In the genomic region with DNA sequence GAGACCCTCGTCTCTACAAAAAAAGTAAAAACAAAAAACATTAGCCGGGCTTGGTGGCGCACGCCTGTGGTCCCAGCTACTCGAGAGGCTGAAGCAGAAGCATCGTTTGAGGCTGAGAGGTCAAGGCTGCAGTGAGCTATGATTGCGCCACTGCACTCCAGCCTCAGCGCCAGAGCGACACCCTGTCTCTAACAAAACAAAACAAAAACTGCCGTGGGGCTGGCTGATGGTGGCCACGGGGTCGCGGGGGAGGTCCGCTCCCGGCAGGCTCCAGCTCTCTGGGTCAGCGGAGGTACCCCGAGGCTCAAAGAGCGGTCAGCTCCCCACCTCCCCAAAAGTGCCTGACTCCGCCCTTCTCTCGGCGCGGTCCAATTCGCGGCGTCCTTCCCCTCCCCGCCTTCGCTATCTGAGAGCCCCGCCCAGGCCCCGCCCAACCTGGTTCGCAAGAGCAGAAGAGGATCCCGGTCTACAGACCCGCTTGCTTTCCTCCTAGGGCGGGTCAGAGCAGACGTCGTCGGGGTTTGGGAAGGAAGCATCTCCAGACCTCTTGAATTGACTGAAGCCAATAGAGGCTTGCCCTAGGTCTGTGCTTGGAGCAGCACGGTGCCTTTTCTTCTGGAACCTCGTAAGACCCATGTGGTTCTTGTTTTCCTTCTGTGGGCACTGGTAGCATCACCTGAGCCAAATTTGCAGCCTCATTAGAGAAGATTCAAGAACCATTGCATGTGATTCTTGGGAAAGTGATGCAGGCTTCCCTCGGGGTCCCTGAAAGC, we compare ENCODE assay signal across 9 cellular contexts. TPM values are rescaled to one million over a fixed set of nuclear protein-coding genes. Genes with fewer than 3 reads are reported as not detected.
A peak's percentile ranks its signal among the peaks of the same experiment; 100 is the strongest.
DNase-seq lines count a peak whose midpoint lies in the region; ATAC-seq and TF ChIP-seq lines count a peak whose summit lies in the region.
"Had no signal": no experiment of that assay in that cellular context is flagged by ENCODE, and none has a peak within 500 bp of the region (broad histone marks: within the 10 kb centered on the region; RNA-seq: fewer than 3 reads in every experiment).

No MANE protein-coding gene starts in this region.

- H2AFZ ChIP-seq in H9 (ENCODE audit: low read length) (no peak overlapping the region), SK-N-SH (ENCODE audit: low read depth) (no peak overlapping the region)

- peaks cover 14% of the 10 kb centered on the region for H3K23me2 ChIP-seq in H9 (ENCODE audit: insufficient read length, low read depth, low read length, poor library complexity, severe bottlenecking)

- POLR2A ChIA-PET in SK-N-SH (lab: Yijun Ruan, JAX), result no interaction called here

- H3K4me3 ChIP-seq in SK-N-SH (ENCODE audit: low read depth in 2 of 2, low read length in 1 of 2) (peak overlapping the region in 1 of 2 experiments; percentile 31; a peak in 1 of 4 replicates), iPS DF 6.9 (ENCODE audit: low read length) (peak overlapping the region; percentile 31; the same call in 1 of the 2 replicates), subcutaneous abdominal adipose tissue (ENCODE audit: low read depth in 1 of 5, low read length in 5 of 5) (peak overlapping the region in 4 of 5 donors; percentile 36 to 52 (median 40))
- H3K4me3 ChIP-seq: mucosa of descending colon had no signal

- no peak overlapping the region for H3K23ac ChIP-seq in H9 (ENCODE audit: insufficient read length, low read depth, low read length)

- no peak overlapping the region for H2BK15ac ChIP-seq in H9 (ENCODE audit: low read depth, low read length)

- H4K5ac ChIP-seq in H9 (ENCODE audit: insufficient read length, low read depth, low read length), result no peak overlapping the region

- no peak overlapping the region for H2BK12ac ChIP-seq in H9 (ENCODE audit: insufficient read length, low read depth, low read length)

- no peak for TF ChIP-seq CTCF in H9 (conservative IDR thresholded peaks at IDR 0.05)
- no peak for TF ChIP-seq CTCF in SK-N-SH (IDR thresholded peaks at IDR 0.05)

- H4K91ac ChIP-seq in H9 (ENCODE audit: insufficient read length, low read depth, low read length), result no peak overlapping the region

- no peak overlapping the region for H3T11ph ChIP-seq in H9 (ENCODE audit: low read length)

- H3K27ac ChIP-seq in H9 (ENCODE audit: insufficient read length, low read depth, low read length), result no peak overlapping the region
- no peak overlapping the region for H3K27ac ChIP-seq in SK-N-SH (ENCODE audit: low read depth in 2 of 2, low read length in 1 of 2)
- H3K27ac ChIP-seq in iPS DF 6.9 (ENCODE audit: low read length), result no peak overlapping the region
- no peak overlapping the region for H3K27ac ChIP-seq in subcutaneous abdominal adipose tissue (ENCODE audit: low read depth, low read length)

- CTCF ChIA-PET in SK-N-SH (lab: Yijun Ruan, JAX), result interaction anchor here (1.8 to 8.4 kb wide), 3 partner anchors 16 to 137 kb away, joined by 8 to 92 read pairs (median 16); no protein-coding TSS in a partner anchor

- H3K4me1 Mint-ChIP-seq in H9, result peaks cover 25 to 30% of the 10 kb centered on the region in 2 experiments

- H3K56ac ChIP-seq in H9 (ENCODE audit: insufficient read length, low read depth, low read length), result no peak overlapping the region

- no peak overlapping the region for H4K8ac ChIP-seq in H9 (replicated peaks; ENCODE audit: insufficient read length, low read depth, low read length)

- H3K9ac ChIP-seq in H9 (ENCODE audit: extremely low read depth, insufficient read length, low read length) (no peak overlapping the region), SK-N-SH (no peak overlapping the region), subcutaneous abdominal adipose tissue (ENCODE audit: low read length in 5 of 5) (no peak overlapping the region)

- no peak overlapping the region for H2BK120ac ChIP-seq in H9 (ENCODE audit: low read depth, low read length, poor library complexity, severe bottlenecking)

- peaks cover 3% of the 10 kb centered on the region for H3F3A ChIP-seq in SK-N-SH (replicated peaks; ENCODE audit: insufficient read depth)

- H4K20me1 ChIP-seq in H9 (ENCODE audit: control insufficient read depth, insufficient read depth, insufficient read length) (no peaks in the 10 kb centered on the region), SK-N-SH (ENCODE audit: insufficient read depth) (no peaks in the 10 kb centered on the region)

- no peak for TF ChIP-seq EP300 in SK-N-SH (IDR thresholded peaks at IDR 0.05; ENCODE audit: borderline replicate concordance in 1 of 2, low read depth in 1 of 2, low read length in 1 of 2)

- no peak overlapping the region for H2BK5ac ChIP-seq in H9 (ENCODE audit: insufficient read length, low read length)

- no peak overlapping the region for H3K18ac ChIP-seq in H9 (ENCODE audit: insufficient read length, low read depth, low read length)

- H3K9me3 ChIP-seq in H9 (ENCODE audit: control insufficient read depth, low read depth, low read length) (no peaks in the 10 kb centered on the region), SK-N-SH (no peaks in the 10 kb centered on the region), iPS DF 6.9 (ENCODE audit: control insufficient read depth, insufficient read depth, low read length) (no peaks in the 10 kb centered on the region), subcutaneous abdominal adipose tissue (ENCODE audit: control insufficient read depth in 5 of 5, low read length in 5 of 5) (no peaks in the 10 kb centered on the region)
- H3K9me3 ChIP-seq: mucosa of descending colon had no signal

- H3K36me3 ChIP-seq in SK-N-SH (replicated peaks in 1 of 2; ENCODE audit: control insufficient read depth in 1 of 2, insufficient read depth in 2 of 2, low read length in 1 of 2), result no peaks in the 10 kb centered on the region
- H3K36me3 ChIP-seq in iPS DF 6.9 (ENCODE audit: control insufficient read depth, insufficient read depth, low read length), result no peaks in the 10 kb centered on the region
- no peaks in the 10 kb centered on the region for H3K36me3 ChIP-seq in subcutaneous abdominal adipose tissue (ENCODE audit: control insufficient read depth in 5 of 5, insufficient read depth in 5 of 5, low read length in 5 of 5)

- no peak overlapping the region for H3K4ac ChIP-seq in H9 (ENCODE audit: low read depth, low read length)

- peaks cover 98% of the 10 kb centered on the region for H3K27me3 Mint-ChIP-seq in H9 (ENCODE audit: low read depth)

- H3K79me1 ChIP-seq in H9 (ENCODE audit: insufficient read depth, low read depth, low read length, poor library complexity, severe bottlenecking), result no peaks in the 10 kb centered on the region

- TF ChIP-seq RAD21 in SK-N-SH (IDR thresholded peaks at IDR 0.05; ENCODE audit: low read length), result no peak

- H3K27ac Mint-ChIP-seq in H9, result no peak overlapping the region

- WGBS in H9 (ENCODE audit: extremely low coverage, insufficient read length, low lambda C conversion rate), result no CpG with 5 or more reads among the region's 39 CpGs
- 11% methylated on average over 31 of the region's 39 CpGs for WGBS in SK-N-SH (ENCODE audit: low lambda C conversion rate)
- no CpG with 5 or more reads among the region's 39 CpGs for WGBS in iPS DF 6.9 (ENCODE audit: insufficient coverage, insufficient read length)

- H3K9me3 Mint-ChIP-seq in H9, result peaks cover 0 to 3% of the 10 kb centered on the region in 2 experiments; a peak in 3 of 5 replicates

- no peak overlapping the region for H2AK5ac ChIP-seq in H9 (ENCODE audit: insufficient read length, low read length)

- no peaks in the 10 kb centered on the region; a peak in 1 of 7 replicates for H3K36me3 Mint-ChIP-seq in H9 (ENCODE audit: insufficient read depth in 1 of 3, low read depth in 3 of 3)

- no peak for ATAC-seq in left lobe of liver
- ATAC-seq: mucosa of descending colon had no signal

- H3K79me2 ChIP-seq in H9 (ENCODE audit: insufficient read depth, low read length), result no peaks in the 10 kb centered on the region
- H3K79me2 ChIP-seq in SK-N-SH (ENCODE audit: insufficient read depth), result no peaks in the 10 kb centered on the region

- H3K27me3 ChIP-seq in H9 (ENCODE audit: insufficient read depth, low read length), result peaks cover 71% of the 10 kb centered on the region
- H3K27me3 ChIP-seq in SK-N-SH (ENCODE audit: insufficient read depth), result peaks cover 79% of the 10 kb centered on the region
- peaks cover 67% of the 10 kb centered on the region for H3K27me3 ChIP-seq in iPS DF 6.9 (ENCODE audit: control insufficient read depth, insufficient read depth, low read length)
- peaks cover 51 to 71% (median 62%) of the 10 kb centered on the region in 5 donors for H3K27me3 ChIP-seq in subcutaneous abdominal adipose tissue (ENCODE audit: control insufficient read depth in 5 of 5, insufficient read depth in 4 of 5, low read length in 5 of 5)

- peaks cover 4% of the 10 kb centered on the region; the same call in 1 of the 2 replicates for H3K4me1 ChIP-seq in H9 (ENCODE audit: insufficient read depth, low read length)
- H3K4me1 ChIP-seq in SK-N-SH (ENCODE audit: control insufficient read depth in 1 of 2, insufficient read depth in 2 of 2, low read depth in 1 of 2, low read length in 1 of 2), result peaks cover 2 to 4% of the 10 kb centered on the region in 2 experiments; a peak in 2 of 4 replicates
- peaks cover 3% of the 10 kb centered on the region; the same call in 1 of the 2 replicates for H3K4me1 ChIP-seq in iPS DF 6.9 (ENCODE audit: control insufficient read depth, insufficient read depth, low read length)
- peaks cover 0 to 27% (median 25%) of the 10 kb centered on the region in 5 donors for H3K4me1 ChIP-seq in subcutaneous abdominal adipose tissue (ENCODE audit: control insufficient read depth in 5 of 5, insufficient read depth in 5 of 5, low read length in 5 of 5)

- peak; percentile 90 for DNase-seq in DMS53 (lab: John Stamatoyannopoulos, UW)
- peak; percentile 92 for DNase-seq in H9
- DNase-seq in SK-N-SH, result peak; percentile 66
- DNase-seq in iPS DF 6.9 (ENCODE audit: low read depth, low spot score), result no peak
- DNase-seq in globus pallidus (ENCODE audit: low spot score), result no peak
- DNase-seq in GM19240 (ENCODE audit: insufficient read length, low spot score), result no peak
- no peak for DNase-seq in left lobe of liver (ENCODE audit: low spot score)

- no peaks in the 10 kb centered on the region for H3K9me2 ChIP-seq in SK-N-SH

- H2BK20ac ChIP-seq in H9 (ENCODE audit: low read depth, low read length, poor library complexity, severe bottlenecking), result no peak overlapping the region

- no peak overlapping the region for H3K14ac ChIP-seq in H9 (ENCODE audit: insufficient read depth, low read length)

- H3K4me2 ChIP-seq in H9 (ENCODE audit: insufficient read depth, insufficient read length, low read length) (peak overlapping the region; percentile 66), SK-N-SH (peak overlapping the region; percentile 57; the same call in 1 of the 2 replicates)

- H3K4me3 Mint-ChIP-seq in H9, result peak overlapping the region; percentile 54 to 77

RNA-seq across cellular contexts. Expression of a gene that starts 7.8 kb away (rescaled TPM):
- total RNA-seq in H9 (2021) (0.37 TPM in 1 of 2 replicates, not detected in the other), left lobe of liver (not detected)
- not detected in 2 replicates for polyA plus RNA-seq in SK-N-SH (2012; rRNA removed)
- polyA plus RNA-seq in SK-N-SH (2012; cell fraction: cytosol; rRNA removed), result not detected in 2 replicates
- polyA plus RNA-seq in SK-N-SH (2012; cell fraction: nucleus; rRNA removed), result not detected in 2 replicates
- total RNA-seq: mucosa of descending colon had no signal

RNA-seq across cellular contexts. Expression of a gene that starts 45.5 kb away (rescaled TPM):
- not detected in 2 replicates for total RNA-seq in H9 (2021)
- 2.5 and 2.8 TPM in 2 replicates for polyA plus RNA-seq in SK-N-SH (2012; rRNA removed)
- 3.6 and 4.1 TPM in 2 replicates for polyA plus RNA-seq in SK-N-SH (2012; cell fraction: cytosol; rRNA removed)
- 1.1 and 2.5 TPM in 2 replicates for polyA plus RNA-seq in SK-N-SH (2012; cell fraction: nucleus; rRNA removed)
- total RNA-seq in left lobe of liver, result not detected

RNA-seq across cellular contexts. Expression of a gene that starts 53.0 kb away (rescaled TPM):
- total RNA-seq in H9 (2021), result not detected in 2 replicates
- not detected in 2 replicates for polyA plus RNA-seq in SK-N-SH (2012; rRNA removed)
- polyA plus RNA-seq in SK-N-SH (2012; cell fraction: cytosol; rRNA removed), result not detected in 2 replicates
- not detected in 2 replicates for polyA plus RNA-seq in SK-N-SH (2012; cell fraction: nucleus; rRNA removed)
- not detected for total RNA-seq in left lobe of liver
- total RNA-seq: mucosa of descending colon had no signal

Comparison
In these comparisons a context has a peak if more than half of its experiments do, and no peak if none do; other contexts are left out.
1. DNase-seq: peak in DMS53 (single experiment), H9 (single experiment) and SK-N-SH (single experiment); none in iPS DF 6.9 (single experiment), globus pallidus (single experiment), GM19240 (single experiment) and left lobe of liver (single experiment).